In genomic region chr3:23747841-23748240, GRCh38 we compare ENCODE assay signal across 11 cellular contexts. TPM values are rescaled to one million over a fixed set of nuclear protein-coding genes. Genes with fewer than 3 reads are reported as not detected.
DNase-seq lines count a peak whose midpoint lies in the region; ATAC-seq and TF ChIP-seq lines count a peak whose summit lies in the region.
"Had no signal": no experiment of that assay in that cellular context is flagged by ENCODE, and none has a peak within 500 bp of the region (broad histone marks: within the 10 kb centered on the region; RNA-seq: fewer than 3 reads in every experiment).

No MANE protein-coding gene starts in this region.

- H3K4me3 ChIP-seq in BLaER1 treated with 17β-estradiol and CSF1 and Interleukin-3, amounts not matched to agents 10 nM and 100 nM: no peak overlapping the region
- H3K4me3 ChIP-seq in fibroblast of villous mesenchyme (ENCODE audit: low read depth, low read length) (no peak overlapping the region), psoas muscle (no peak overlapping the region)

- peaks cover 24 to 87% (median 74%) of the 10 kb centered on the region in 10 experiments for H3K4me1 ChIP-seq in BLaER1 treated with 17β-estradiol and CSF1 and Interleukin-3, amounts not matched to agents 10 nM and 100 nM
- H3K4me1 ChIP-seq in psoas muscle: peaks cover 4% of the 10 kb centered on the region

- H3K4me2 ChIP-seq in BLaER1 treated with 17β-estradiol and CSF1 and Interleukin-3, amounts not matched to agents 10 nM and 100 nM: peak overlapping the region in 8 of 11 experiments; percentile 64 to 85 (median 70); a peak in 14 of 22 replicates

- no peak for TF ChIP-seq CTCF in fibroblast of villous mesenchyme (IDR thresholded peaks at IDR 0.05; ENCODE audit: insufficient read depth, low read depth, low read length)
- TF ChIP-seq CTCF in psoas muscle (IDR thresholded peaks at IDR 0.05): no peak

- CTCF ChIA-PET in HEK293T (lab: Yijun Ruan, JAX): interaction anchor here (0.6 to 1.2 kb wide), 2 partner anchors 14 to 39 kb away, joined by 3 to 5 read pairs; no protein-coding TSS in a partner anchor

- peak overlapping the region in 7 of 11 experiments; percentile 36 to 76 (median 64); a peak in 11 of 22 replicates for H3K9ac ChIP-seq in BLaER1 treated with 17β-estradiol and CSF1 and Interleukin-3, amounts not matched to agents 10 nM and 100 nM

- WGBS in psoas muscle, 3 donors: 91 to 94% (median 93%) methylated on average over 2 of the region's 2 CpGs

- peaks cover 0 to 5% (median 0%) of the 10 kb centered on the region in 11 experiments; a peak in 1 of 22 replicates for H3K9me3 ChIP-seq in BLaER1 treated with 17β-estradiol and CSF1 and Interleukin-3, amounts not matched to agents 10 nM and 100 nM (replicated peaks in 1 of 11)
- no peaks in the 10 kb centered on the region for H3K9me3 ChIP-seq in psoas muscle

- H3K27ac ChIP-seq in BLaER1 treated with 17β-estradiol and CSF1 and Interleukin-3, amounts not matched to agents 10 nM and 100 nM: peak overlapping the region in 10 of 11 experiments; percentile 27 to 97 (median 84); a peak in 19 of 22 replicates
- H3K27ac ChIP-seq in psoas muscle: no peak overlapping the region

- no peaks in the 10 kb centered on the region for H3K27me3 ChIP-seq in BLaER1 treated with 17β-estradiol and CSF1 and Interleukin-3, amounts not matched to agents 10 nM and 100 nM
- H3K27me3 ChIP-seq in psoas muscle (ENCODE audit: insufficient read depth in 3 of 3, low read length in 2 of 3): no peaks in the 10 kb centered on the region

- intact Hi-C loops in psoas muscle (cut with DNase I): no loop called here

- H3K36me3 ChIP-seq in BLaER1 treated with 17β-estradiol and CSF1 and Interleukin-3, amounts not matched to agents 10 nM and 100 nM: no peaks in the 10 kb centered on the region
- H3K36me3 ChIP-seq in psoas muscle (ENCODE audit: insufficient read depth in 1 of 2, low read depth in 1 of 2): no peaks in the 10 kb centered on the region

- no peak for ATAC-seq in stimulated activated naive CD8-positive, alpha-beta T cell treated with anti-CD3 and anti-CD28 coated beads, Interleukin-15, Interleukin-2, amounts not matched to agents 100 U/mL and 50 U/mL, for 24 hours
- no peak for ATAC-seq in psoas muscle

- DNase-seq in HEK293T (ENCODE audit: extremely low spot score) (no peak), NCI-H2227 treated with DMSO at 0.1 percent for 48 hours (lab: John Stamatoyannopoulos, UW) (peak; percentile 57), fibroblast of villous mesenchyme (ENCODE audit: low read depth) (peak; percentile 66), NCI-H446 treated with DMSO at 0.1 percent for 48 hours (lab: John Stamatoyannopoulos, UW) (no peak), psoas muscle (no peak)
- no peak for DNase-seq in stimulated activated naive CD8-positive, alpha-beta T cell treated with anti-CD3 and anti-CD28 coated beads, Interleukin-15, Interleukin-2, amounts not matched to agents 100 U/mL and 50 U/mL, for 24 hours
- DNase-seq: CD4-positive, alpha-beta memory T cell; IMR-90; NCI-H1436 treated with DMSO at 0.1 percent for 48 hours; NCI-H2081 treated with DMSO at 0.1 percent for 48 hours had no signal

- POLR2A ChIA-PET in HEK293T (lab: Yijun Ruan, JAX): no interaction called here

- H4K20me1 ChIP-seq in BLaER1 treated with 17β-estradiol and CSF1 and Interleukin-3, amounts not matched to agents 10 nM and 100 nM: no peaks in the 10 kb centered on the region

TF ChIP-seq in HEK293T, 16 proteins besides CTCF, POLR2A, EP300 and RAD21:
- TF ChIP-seq FOXM1 (IDR thresholded peaks at IDR 0.05; ENCODE audit: borderline replicate concordance) (no peak), PKNOX1 (IDR thresholded peaks at IDR 0.05) (peak; percentile 80), CTBP1 (IDR thresholded peaks at IDR 0.05; ENCODE audit: borderline replicate concordance) (no peak), SP1 (IDR thresholded peaks at IDR 0.05) (no peak), ZNF384 (IDR thresholded peaks at IDR 0.05) (peak; percentile 46), ELF4 (IDR thresholded peaks at IDR 0.05) (no peak)

RNA-seq across cellular contexts. Expression of gene UBE2E1, which starts 57.9 kb away (rescaled TPM):
- 62.2 and 69.5 TPM in 2 replicates for total RNA-seq in fibroblast of villous mesenchyme
- 100 to 1,000 TPM in 1 of 4 donors, 10 to 100 TPM in 3; 54.1 to 112 (median 90.1) TPM for total RNA-seq in psoas muscle
- 10 to 100 TPM; 66.3 to 86.5 (median 66.6) TPM for polyA plus RNA-seq in psoas muscle

Comparison
In these comparisons a context has a peak if more than half of its experiments do, and no peak if none do; other contexts are left out.
1. DNase-seq: peak in NCI-H2227 treated with DMSO at 0.1 percent for 48 hours (single experiment) and fibroblast of villous mesenchyme (single experiment); none in HEK293T (single experiment), NCI-H446 treated with DMSO at 0.1 percent for 48 hours (single experiment), stimulated activated naive CD8-positive, alpha-beta T cell treated with anti-CD3 and anti-CD28 coated beads, Interleukin-15, Interleukin-2, amounts not matched to agents 100 U/mL and 50 U/mL, for 24 hours (single experiment) and psoas muscle (0 of 2).